Comparison of ENCODE assay signal across 12 cellular contexts in the genomic region with DNA sequence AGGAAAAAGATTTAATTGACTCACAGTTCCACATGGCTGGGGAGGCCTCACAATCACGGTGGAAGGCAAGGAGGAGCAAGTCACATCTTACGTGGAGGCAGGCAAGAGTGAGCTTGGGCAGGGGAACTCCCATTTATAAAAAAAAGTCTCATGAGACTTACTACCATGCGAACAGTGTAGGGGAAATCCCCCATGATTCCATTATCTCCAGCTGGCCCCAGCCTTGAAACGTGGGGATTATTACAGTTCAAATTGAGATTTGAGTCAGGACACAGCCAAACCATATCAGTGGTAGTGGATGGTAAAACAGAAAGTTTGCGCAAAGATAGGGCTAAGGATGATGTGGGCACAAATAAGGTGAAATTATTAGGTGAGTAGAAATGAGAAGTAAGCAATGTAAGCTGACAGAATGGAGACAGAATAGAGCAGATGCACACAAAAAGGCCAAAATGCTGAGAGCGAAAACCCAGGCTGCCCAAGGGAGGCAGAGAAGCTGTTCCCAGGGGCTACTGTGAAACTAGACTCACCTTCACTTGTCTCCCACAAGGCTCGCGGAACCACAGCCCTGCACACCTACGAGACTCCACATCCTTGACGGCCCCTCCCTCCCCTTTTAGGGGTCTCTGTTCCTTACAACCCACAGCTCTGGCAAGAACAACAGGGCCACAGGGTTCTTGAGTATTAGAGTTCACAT.
DNase-seq lines count a peak whose midpoint lies in the region; ATAC-seq and TF ChIP-seq lines count a peak whose summit lies in the region.
"Had no signal": no experiment of that assay in that cellular context is flagged by ENCODE, and none has a peak within 500 bp of the region (broad histone marks: within the 10 kb centered on the region; RNA-seq: fewer than 3 reads in every experiment).

No MANE protein-coding gene starts in this region.

- H3K36me3 Mint-ChIP-seq in GM23338 (ENCODE audit: low read depth), result no peaks in the 10 kb centered on the region
- H3K36me3 Mint-ChIP-seq: naive B cell had no signal

- H4K20me1 ChIP-seq in GM23338 (replicated peaks; ENCODE audit: insufficient read depth), result no peaks in the 10 kb centered on the region
- no peaks in the 10 kb centered on the region for H4K20me1 ChIP-seq in PC-9 (ENCODE audit: insufficient read depth)

- BruUV-seq in PC-9 (replicated peaks; lab: Mats Ljungman, UMichigan), result no TSS peak

- H3K4me1 ChIP-seq in GM23338 (ENCODE audit: insufficient read depth), result no peaks in the 10 kb centered on the region
- H3K4me1 ChIP-seq in PC-9 (replicated peaks; ENCODE audit: insufficient read depth), result no peaks in the 10 kb centered on the region

- H3K4me3 Mint-ChIP-seq in GM23338, result no peak overlapping the region
- H3K4me3 Mint-ChIP-seq: H9, naive B cell had no signal

- H3K27me3 ChIP-seq in GM23338 (ENCODE audit: insufficient read depth) (no peaks in the 10 kb centered on the region), PC-9 (ENCODE audit: insufficient read depth, low read depth) (peaks cover 45% of the 10 kb centered on the region; the same call in 1 of the 2 replicates)

- H2AFZ ChIP-seq in GM23338 (no peak overlapping the region), PC-9 (no peak overlapping the region)

- CTCF ChIA-PET in PC-9 (lab: Charles Lee), result no interaction called here

- TF ChIP-seq CTCF in GM23338 (conservative IDR thresholded peaks at IDR 0.05; ENCODE audit: low read depth in 2 of 2) (no peak), PC-9 (conservative IDR thresholded peaks at IDR 0.05) (no peak)

- POLR2A ChIA-PET in PC-9 (lab: Charles Lee; ENCODE audit: unreplicated experiment), result no interaction called here

- DNase-seq in kidney tubule cell (ENCODE audit: low spot score), result peak; percentile 75
- DNase-seq in GM23338 (ENCODE audit: low spot score), result no peak
- no peak for DNase-seq in PC-9
- DNase-seq in activated T-cell treated with anti-CD3 and anti-CD28 coated beads, Interleukin-2, amount 50 U/mL, for 1 hour, result no peak
- DNase-seq in stimulated activated CD8-positive, alpha-beta memory T cell treated with anti-CD3 and anti-CD28 coated beads, Interleukin-4, amount 100 ng/mL, for 48 hours, result no peak
- DNase-seq: activated naive CD4-positive, alpha-beta T cell treated with Interleukin-2 at 50 U/mL for 16 hours; H9; naive B cell; OCI-M1 had no signal

- H3K4me1 Mint-ChIP-seq in GM23338, result peaks cover 5% of the 10 kb centered on the region

- no peaks in the 10 kb centered on the region for H3F3A ChIP-seq in GM23338 (replicated peaks; ENCODE audit: low read depth)
- no peaks in the 10 kb centered on the region for H3F3A ChIP-seq in PC-9 (ENCODE audit: insufficient read depth, low read depth)

- H3K9me3 ChIP-seq in PC-9 (ENCODE audit: insufficient read depth, low read depth), result no peaks in the 10 kb centered on the region

- peak; percentile 82 for ATAC-seq in GM18520 (IDR thresholded peaks at IDR 0.05; ENCODE audit: unreplicated experiment)
- ATAC-seq in GM21423 (IDR thresholded peaks at IDR 0.05; ENCODE audit: unreplicated experiment), result peak; percentile 70
- ATAC-seq in HG03095 (IDR thresholded peaks at IDR 0.05; ENCODE audit: unreplicated experiment), result peak; percentile 84
- no peak for ATAC-seq in GM23338

- no peaks in the 10 kb centered on the region for H3K36me3 ChIP-seq in GM23338 (ENCODE audit: insufficient read depth)
- H3K36me3 ChIP-seq in PC-9 (ENCODE audit: low read depth), result no peaks in the 10 kb centered on the region

- H3K79me2 ChIP-seq in GM23338 (replicated peaks; ENCODE audit: insufficient read depth) (no peaks in the 10 kb centered on the region), PC-9 (ENCODE audit: low read depth) (no peaks in the 10 kb centered on the region)

- H3K27me3 Mint-ChIP-seq in GM23338 (ENCODE audit: insufficient read depth, low read depth, poor library complexity), result peaks cover 5% of the 10 kb centered on the region

- H3K27ac Mint-ChIP-seq in GM23338, result no peak overlapping the region; the same call in 1 of the 2 replicates
- H3K27ac Mint-ChIP-seq: H9, naive B cell had no signal

- H3K27ac ChIP-seq in GM23338 (ENCODE audit: low read depth) (no peak overlapping the region), PC-9 (no peak overlapping the region)

- H3K9me3 Mint-ChIP-seq in GM23338, result no peaks in the 10 kb centered on the region; the same call in 2 of the 3 replicates
- H3K9me3 Mint-ChIP-seq: H9 had no signal

- H3K4me2 ChIP-seq in GM23338, result no peak overlapping the region
- H3K4me2 ChIP-seq in PC-9, result no peak overlapping the region

- intact Hi-C loops in PC-9 (cut with micrococcal nuclease; ENCODE audit: unreplicated experiment), result no loop called here

- H3K9me2 ChIP-seq in GM23338 (ENCODE audit: insufficient read depth) (peaks cover 5% of the 10 kb centered on the region; the same call in 1 of the 2 replicates), PC-9 (ENCODE audit: insufficient read depth) (no peaks in the 10 kb centered on the region)

- H3K4me3 ChIP-seq in GM23338, result no peak overlapping the region
- no peak overlapping the region for H3K4me3 ChIP-seq in PC-9

TF ChIP-seq in GM23338, 12 proteins besides CTCF, POLR2A, EP300 and RAD21 (continues in another document):
- TF ChIP-seq CREB1 (CRISPR knock-in tag; IDR thresholded peaks at IDR 0.05; ENCODE audit: low read depth), result no peak
- TF ChIP-seq REST (IDR thresholded peaks at IDR 0.05; ENCODE audit: unreplicated experiment), result no peak
- no peak for TF ChIP-seq POLR2AphosphoS5 (IDR thresholded peaks at IDR 0.05; ENCODE audit: low read depth)
- no peak for TF ChIP-seq STAT1 (IDR thresholded peaks at IDR 0.05; ENCODE audit: unreplicated experiment)
- TF ChIP-seq EZH2phosphoT487 (IDR thresholded peaks at IDR 0.05; ENCODE audit: unreplicated experiment), result no peak
- no peak for TF ChIP-seq EZH2 (IDR thresholded peaks at IDR 0.05; ENCODE audit: low read depth, unreplicated experiment)
- no peak for TF ChIP-seq ETS1 (IDR thresholded peaks at IDR 0.05)
- TF ChIP-seq ZNF331 (CRISPR knock-in tag; IDR thresholded peaks at IDR 0.05; ENCODE audit: low read depth), result no peak
- no peak for TF ChIP-seq ZNF114 (CRISPR knock-in tag; IDR thresholded peaks at IDR 0.05)
- no peak for TF ChIP-seq NANOG (IDR thresholded peaks at IDR 0.05; ENCODE audit: borderline replicate concordance)
